1 cellular context compared by ENCODE assay signal in genomic region chr19:17718988-17719711, GRCh38.
TF ChIP-seq lines count a peak whose summit lies in the region.

A gene with protein sequence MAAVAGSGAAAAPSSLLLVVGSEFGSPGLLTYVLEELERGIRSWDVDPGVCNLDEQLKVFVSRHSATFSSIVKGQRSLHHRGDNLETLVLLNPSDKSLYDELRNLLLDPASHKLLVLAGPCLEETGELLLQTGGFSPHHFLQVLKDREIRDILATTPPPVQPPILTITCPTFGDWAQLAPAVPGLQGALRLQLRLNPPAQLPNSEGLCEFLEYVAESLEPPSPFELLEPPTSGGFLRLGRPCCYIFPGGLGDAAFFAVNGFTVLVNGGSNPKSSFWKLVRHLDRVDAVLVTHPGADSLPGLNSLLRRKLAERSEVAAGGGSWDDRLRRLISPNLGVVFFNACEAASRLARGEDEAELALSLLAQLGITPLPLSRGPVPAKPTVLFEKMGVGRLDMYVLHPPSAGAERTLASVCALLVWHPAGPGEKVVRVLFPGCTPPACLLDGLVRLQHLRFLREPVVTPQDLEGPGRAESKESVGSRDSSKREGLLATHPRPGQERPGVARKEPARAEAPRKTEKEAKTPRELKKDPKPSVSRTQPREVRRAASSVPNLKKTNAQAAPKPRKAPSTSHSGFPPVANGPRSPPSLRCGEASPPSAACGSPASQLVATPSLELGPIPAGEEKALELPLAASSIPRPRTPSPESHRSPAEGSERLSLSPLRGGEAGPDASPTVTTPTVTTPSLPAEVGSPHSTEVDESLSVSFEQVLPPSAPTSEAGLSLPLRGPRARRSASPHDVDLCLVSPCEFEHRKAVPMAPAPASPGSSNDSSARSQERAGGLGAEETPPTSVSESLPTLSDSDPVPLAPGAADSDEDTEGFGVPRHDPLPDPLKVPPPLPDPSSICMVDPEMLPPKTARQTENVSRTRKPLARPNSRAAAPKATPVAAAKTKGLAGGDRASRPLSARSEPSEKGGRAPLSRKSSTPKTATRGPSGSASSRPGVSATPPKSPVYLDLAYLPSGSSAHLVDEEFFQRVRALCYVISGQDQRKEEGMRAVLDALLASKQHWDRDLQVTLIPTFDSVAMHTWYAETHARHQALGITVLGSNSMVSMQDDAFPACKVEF (plus strand): TSS chr19:17719480. CDS start chr19:17719503, 23 bp downstream.

TF ChIP-seq in HCT116, 20 proteins besides CTCF, POLR2A, EP300 and RAD21 (continued from another document):
- TF ChIP-seq, protein P1, sequence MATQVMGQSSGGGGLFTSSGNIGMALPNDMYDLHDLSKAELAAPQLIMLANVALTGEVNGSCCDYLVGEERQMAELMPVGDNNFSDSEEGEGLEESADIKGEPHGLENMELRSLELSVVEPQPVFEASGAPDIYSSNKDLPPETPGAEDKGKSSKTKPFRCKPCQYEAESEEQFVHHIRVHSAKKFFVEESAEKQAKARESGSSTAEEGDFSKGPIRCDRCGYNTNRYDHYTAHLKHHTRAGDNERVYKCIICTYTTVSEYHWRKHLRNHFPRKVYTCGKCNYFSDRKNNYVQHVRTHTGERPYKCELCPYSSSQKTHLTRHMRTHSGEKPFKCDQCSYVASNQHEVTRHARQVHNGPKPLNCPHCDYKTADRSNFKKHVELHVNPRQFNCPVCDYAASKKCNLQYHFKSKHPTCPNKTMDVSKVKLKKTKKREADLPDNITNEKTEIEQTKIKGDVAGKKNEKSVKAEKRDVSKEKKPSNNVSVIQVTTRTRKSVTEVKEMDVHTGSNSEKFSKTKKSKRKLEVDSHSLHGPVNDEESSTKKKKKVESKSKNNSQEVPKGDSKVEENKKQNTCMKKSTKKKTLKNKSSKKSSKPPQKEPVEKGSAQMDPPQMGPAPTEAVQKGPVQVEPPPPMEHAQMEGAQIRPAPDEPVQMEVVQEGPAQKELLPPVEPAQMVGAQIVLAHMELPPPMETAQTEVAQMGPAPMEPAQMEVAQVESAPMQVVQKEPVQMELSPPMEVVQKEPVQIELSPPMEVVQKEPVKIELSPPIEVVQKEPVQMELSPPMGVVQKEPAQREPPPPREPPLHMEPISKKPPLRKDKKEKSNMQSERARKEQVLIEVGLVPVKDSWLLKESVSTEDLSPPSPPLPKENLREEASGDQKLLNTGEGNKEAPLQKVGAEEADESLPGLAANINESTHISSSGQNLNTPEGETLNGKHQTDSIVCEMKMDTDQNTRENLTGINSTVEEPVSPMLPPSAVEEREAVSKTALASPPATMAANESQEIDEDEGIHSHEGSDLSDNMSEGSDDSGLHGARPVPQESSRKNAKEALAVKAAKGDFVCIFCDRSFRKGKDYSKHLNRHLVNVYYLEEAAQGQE (IDR thresholded peaks at IDR 0.05; ENCODE audit: low read depth): no peak
